21 cellular contexts compared by ENCODE assay signal in genomic region chr7:108307246-108307982, GRCh38.
DNase-seq lines count a peak whose midpoint lies in the region; ATAC-seq and TF ChIP-seq lines count a peak whose summit lies in the region.
"Had no signal": no experiment of that assay in that cellular context is flagged by ENCODE, and none has a peak within 500 bp of the region (broad histone marks: within the 10 kb centered on the region; RNA-seq: fewer than 3 reads in every experiment).

No MANE protein-coding gene starts in this region.

- no peaks in the 10 kb centered on the region for H3K36me3 Mint-ChIP-seq in MCF 10A (ENCODE audit: insufficient read depth, unreplicated experiment)
- H3K36me3 Mint-ChIP-seq in effector memory CD8-positive, alpha-beta T cell (ENCODE audit: insufficient read depth): no peaks in the 10 kb centered on the region
- no peaks in the 10 kb centered on the region for H3K36me3 Mint-ChIP-seq in activated naive CD4-positive, alpha-beta T cell treated with anti-CD3 and anti-CD28 coated beads for 36 hours (ENCODE audit: low read depth)
- H3K36me3 Mint-ChIP-seq: CD8-positive, alpha-beta memory T cell had no signal

- H3K4me1 Mint-ChIP-seq in MCF 10A (ENCODE audit: insufficient read depth, unreplicated experiment): peaks cover 40% of the 10 kb centered on the region
- H3K4me1 Mint-ChIP-seq in effector memory CD8-positive, alpha-beta T cell (ENCODE audit: low read depth in 2 of 2): no peaks in the 10 kb centered on the region
- peaks cover 24% of the 10 kb centered on the region for H3K4me1 Mint-ChIP-seq in activated naive CD4-positive, alpha-beta T cell treated with anti-CD3 and anti-CD28 coated beads for 36 hours (ENCODE audit: low read depth)
- H3K4me1 Mint-ChIP-seq: CD8-positive, alpha-beta memory T cell had no signal

- BruUV-seq in MCF 10A (replicated peaks; lab: Mats Ljungman, UMichigan): no TSS peak

- H3K27ac ChIP-seq in breast epithelium: no peak overlapping the region
- H3K27ac ChIP-seq in suprapubic skin: peak overlapping the region; percentile 79
- H3K27ac ChIP-seq: sigmoid colon, SK-N-MC, vagina had no signal

- TF ChIP-seq POLR2A in breast epithelium (IDR thresholded peaks at IDR 0.05) (no peak), suprapubic skin (IDR thresholded peaks at IDR 0.05) (no peak)

- no peaks in the 10 kb centered on the region for H3K36me3 ChIP-seq in breast epithelium
- H3K36me3 ChIP-seq in suprapubic skin: no peaks in the 10 kb centered on the region
- H3K36me3 ChIP-seq: sigmoid colon, vagina had no signal

- H3K4me1 ChIP-seq in breast epithelium: no peaks in the 10 kb centered on the region
- H3K4me1 ChIP-seq in suprapubic skin: peaks cover 14% of the 10 kb centered on the region
- H3K4me1 ChIP-seq: sigmoid colon, vagina had no signal

- H3K27me3 Mint-ChIP-seq in MCF 10A (ENCODE audit: insufficient read depth, unreplicated experiment): no peaks in the 10 kb centered on the region
- no peaks in the 10 kb centered on the region for H3K27me3 Mint-ChIP-seq in effector memory CD8-positive, alpha-beta T cell
- H3K27me3 Mint-ChIP-seq in activated naive CD4-positive, alpha-beta T cell treated with anti-CD3 and anti-CD28 coated beads for 36 hours (ENCODE audit: low read depth): peaks cover 3% of the 10 kb centered on the region
- H3K27me3 Mint-ChIP-seq: CD8-positive, alpha-beta memory T cell had no signal

- TF ChIP-seq EP300 in suprapubic skin (IDR thresholded peaks at IDR 0.05): no peak

- no peaks in the 10 kb centered on the region for H3K9me3 Mint-ChIP-seq in MCF 10A (ENCODE audit: unreplicated experiment)
- H3K9me3 Mint-ChIP-seq in effector memory CD8-positive, alpha-beta T cell: peaks cover 0 to 2% of the 10 kb centered on the region in 2 donors
- no peaks in the 10 kb centered on the region for H3K9me3 Mint-ChIP-seq in activated naive CD4-positive, alpha-beta T cell treated with anti-CD3 and anti-CD28 coated beads for 36 hours
- H3K9me3 Mint-ChIP-seq: CD8-positive, alpha-beta memory T cell had no signal

- intact Hi-C loops in MCF 10A (cut with micrococcal nuclease) (no loop called here), breast epithelium (cut with DNase I; ENCODE audit: low total_unique reads) (no loop called here), posterior cingulate gyrus (cut with DNase I) (no loop called here)
- intact Hi-C loops in activated naive CD4-positive, alpha-beta T cell treated with anti-CD3 and anti-CD28 coated beads for 36 hours (cut with micrococcal nuclease): no loop called here

- H3K9me3 ChIP-seq in breast epithelium (no peaks in the 10 kb centered on the region), suprapubic skin (no peaks in the 10 kb centered on the region)
- H3K9me3 ChIP-seq: sigmoid colon, vagina had no signal

- H3K4me3 ChIP-seq in breast epithelium: no peak overlapping the region
- H3K4me3 ChIP-seq in epithelial cell of proximal tubule (ENCODE audit: low read depth, low read length): no peak overlapping the region
- no peak overlapping the region for H3K4me3 ChIP-seq in suprapubic skin
- H3K4me3 ChIP-seq: PC-9, sigmoid colon, SK-N-MC, vagina had no signal

- no peaks in the 10 kb centered on the region for H3K27me3 ChIP-seq in breast epithelium
- no peaks in the 10 kb centered on the region for H3K27me3 ChIP-seq in suprapubic skin
- H3K27me3 ChIP-seq: sigmoid colon, vagina had no signal

- 62% methylated on average over 6 of the region's 6 CpGs for WGBS in suprapubic skin

- POLR2A ChIA-PET in MCF 10A (lab: Yijun Ruan, JAX): no interaction called here

- CTCF ChIA-PET in MCF 10A (lab: Yijun Ruan, JAX): no interaction called here
- CTCF ChIA-PET in activated naive CD4-positive, alpha-beta T cell treated with anti-CD3 and anti-CD28 coated beads for 36 hours (lab: Charles Lee): interaction anchor here (1.0 kb wide), 1 partner anchor 20 kb away, joined by 3 read pairs; no protein-coding TSS in a partner anchor

- peak overlapping the region; percentile 88 for H3K27ac Mint-ChIP-seq in MCF 10A (ENCODE audit: low read depth, unreplicated experiment)
- no peak overlapping the region for H3K27ac Mint-ChIP-seq in effector memory CD8-positive, alpha-beta T cell
- no peak overlapping the region for H3K27ac Mint-ChIP-seq in activated naive CD4-positive, alpha-beta T cell treated with anti-CD3 and anti-CD28 coated beads for 36 hours
- H3K27ac Mint-ChIP-seq: activated CD4-positive, alpha-beta T cell treated with anti-CD3 and anti-CD28 coated beads for 36 hours; CD8-positive, alpha-beta memory T cell had no signal

- ATAC-seq in effector memory CD8-positive, alpha-beta T cell (replicated peaks): no peak
- ATAC-seq: activated CD4-positive, alpha-beta T cell treated with anti-CD3 and anti-CD28 coated beads for 36 hours had no signal

- H3K4me3 Mint-ChIP-seq in MCF 10A (ENCODE audit: unreplicated experiment): no peak overlapping the region
- no peak overlapping the region for H3K4me3 Mint-ChIP-seq in effector memory CD8-positive, alpha-beta T cell
- no peak overlapping the region for H3K4me3 Mint-ChIP-seq in activated naive CD4-positive, alpha-beta T cell treated with anti-CD3 and anti-CD28 coated beads for 36 hours
- H3K4me3 Mint-ChIP-seq: activated CD4-positive, alpha-beta T cell treated with anti-CD3 and anti-CD28 coated beads for 36 hours; CD8-positive, alpha-beta memory T cell had no signal

- DNase-seq in MCF 10A (ENCODE audit: unreplicated experiment): no peak
- no peak for DNase-seq in breast epithelium (ENCODE audit: low spot score in 2 of 2)
- peak; percentile 29 for DNase-seq in astrocyte of the hippocampus (ENCODE audit: low read depth, low spot score)
- DNase-seq in epithelial cell of proximal tubule (ENCODE audit: low read depth): no peak
- DNase-seq in suprapubic skin (ENCODE audit: low spot score in 2 of 2): no peak
- no peak for DNase-seq in effector memory CD8-positive, alpha-beta T cell
- DNase-seq in activated naive CD4-positive, alpha-beta T cell treated with anti-CD3 and anti-CD28 coated beads for 36 hours: no peak
- DNase-seq in posterior cingulate gyrus: no peak
- DNase-seq: activated CD4-positive, alpha-beta T cell treated with anti-CD3 and anti-CD28 coated beads for 36 hours; activated gamma-delta T cell treated with Interleukin-2 at 50 U/mL for 16 hours; CD8-positive, alpha-beta memory T cell; EL; hypothalamus; NCI-H187 treated with DMSO at 0.1 percent for 48 hours; NCI-H526; PC-9; sigmoid colon; stimulated activated CD4-positive, alpha-beta T cell treated with anti-CD3 and anti-CD28 coated beads, Interleukin-4, amount 100 ng/mL, for 1 hour; T1000 had no signal

- no peak for TF ChIP-seq CTCF in MCF 10A (IDR thresholded peaks at IDR 0.05; ENCODE audit: unreplicated experiment)
- no peak for TF ChIP-seq CTCF in breast epithelium (IDR thresholded peaks at IDR 0.05)
- TF ChIP-seq CTCF in epithelial cell of proximal tubule (conservative IDR thresholded peaks at IDR 0.05; ENCODE audit: low read depth, low read length): peak; percentile 34
- no peak for TF ChIP-seq CTCF in suprapubic skin (IDR thresholded peaks at IDR 0.05)
